In the genomic region with DNA sequence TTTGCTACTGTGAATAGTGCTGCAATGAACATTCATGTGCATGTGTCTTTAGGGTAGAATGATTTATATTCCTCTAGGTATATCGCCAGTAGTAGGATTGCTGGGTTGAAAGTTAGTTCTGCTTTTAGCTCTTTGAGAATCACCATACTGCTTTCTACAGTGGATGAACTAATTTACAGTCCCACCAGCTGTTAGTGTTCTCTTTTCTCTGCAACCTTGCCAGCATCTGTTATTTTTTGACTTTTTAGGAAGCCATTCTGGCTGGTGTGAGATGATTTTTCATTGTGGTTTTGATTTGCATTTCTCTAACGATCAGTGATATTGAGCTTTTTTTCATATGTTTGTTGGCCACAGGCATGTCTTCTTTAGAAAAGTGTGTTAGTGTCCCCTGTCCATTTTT, we compare ENCODE assay signal across 13 cellular contexts. TPM values are rescaled to one million over a fixed set of nuclear protein-coding genes. Genes with fewer than 3 reads are reported as not detected.
DNase-seq lines count a peak whose midpoint lies in the region; ATAC-seq and TF ChIP-seq lines count a peak whose summit lies in the region.
"Had no signal": no experiment of that assay in that cellular context is flagged by ENCODE, and none has a peak within 500 bp of the region (broad histone marks: within the 10 kb centered on the region; RNA-seq: fewer than 3 reads in every experiment).

No MANE protein-coding gene starts in this region.

- no peaks in the 10 kb centered on the region for H3K4me1 Mint-ChIP-seq in GM23338

- H4K20me1 ChIP-seq in KMS-11 (ENCODE audit: insufficient read depth) = no peaks in the 10 kb centered on the region
- H4K20me1 ChIP-seq in GM23338 (replicated peaks; ENCODE audit: insufficient read depth) = no peaks in the 10 kb centered on the region

- no peak for TF ChIP-seq CTCF in KMS-11 (conservative IDR thresholded peaks at IDR 0.05; ENCODE audit: low read depth, low read length)
- TF ChIP-seq CTCF in foreskin fibroblast (IDR thresholded peaks at IDR 0.05; ENCODE audit: low read depth, low read length) = no peak
- TF ChIP-seq CTCF in GM23338 (conservative IDR thresholded peaks at IDR 0.05; ENCODE audit: low read depth in 2 of 2) = no peak

- peaks cover 13% of the 10 kb centered on the region for H3K9me3 Mint-ChIP-seq in GM23338

- H2AFZ ChIP-seq in KMS-11 (ENCODE audit: low read depth) (no peak overlapping the region), GM23338 (no peak overlapping the region)

- H3K9me2 ChIP-seq in GM23338 (ENCODE audit: insufficient read depth) = peaks cover 8% of the 10 kb centered on the region

- no peaks in the 10 kb centered on the region for H3K36me3 ChIP-seq in KMS-11 (ENCODE audit: insufficient read depth)
- H3K36me3 ChIP-seq in GM23338 (ENCODE audit: insufficient read depth) = no peaks in the 10 kb centered on the region
- H3K36me3 ChIP-seq: cardiac muscle cell had no signal

- no peak overlapping the region for H3K4me3 ChIP-seq in KMS-11 (IDR thresholded peaks at IDR 0.05; ENCODE audit: insufficient read depth, low read depth, low read length)
- H3K4me3 ChIP-seq in foreskin fibroblast (ENCODE audit: low read depth in 1 of 2, low read length in 2 of 2) = no peak overlapping the region
- no peak overlapping the region for H3K4me3 ChIP-seq in GM23338
- H3K4me3 ChIP-seq: cardiac muscle cell had no signal

- no peak overlapping the region for H3K27ac Mint-ChIP-seq in GM23338
- H3K27ac Mint-ChIP-seq: naive thymus-derived CD4-positive, alpha-beta T cell had no signal

- H3K36me3 Mint-ChIP-seq in GM23338 (ENCODE audit: low read depth) = no peaks in the 10 kb centered on the region
- H3K36me3 Mint-ChIP-seq: naive thymus-derived CD4-positive, alpha-beta T cell had no signal

- H3K4me2 ChIP-seq in KMS-11 (peak overlapping the region; percentile 83), GM23338 (no peak overlapping the region)

- H3K27me3 ChIP-seq in KMS-11 (ENCODE audit: insufficient read depth, low read depth) = no peaks in the 10 kb centered on the region
- no peaks in the 10 kb centered on the region for H3K27me3 ChIP-seq in GM23338 (ENCODE audit: insufficient read depth)
- H3K27me3 ChIP-seq: cardiac muscle cell had no signal

- peak; percentile 62 for ATAC-seq in GM18511 (IDR thresholded peaks at IDR 0.05; ENCODE audit: unreplicated experiment)
- ATAC-seq in GM21367 (IDR thresholded peaks at IDR 0.05; ENCODE audit: unreplicated experiment) = peak; percentile 55
- ATAC-seq in HG02981 (IDR thresholded peaks at IDR 0.05; ENCODE audit: unreplicated experiment) = peak; percentile 40
- no peak for ATAC-seq in GM23338
- ATAC-seq: esophagus mucosa; naive thymus-derived CD4-positive, alpha-beta T cell had no signal

- H3F3A ChIP-seq in GM23338 (replicated peaks; ENCODE audit: low read depth) = no peaks in the 10 kb centered on the region

- DNase-seq in iPS-NIHi7 (ENCODE audit: extremely low spot score) = no peak
- DNase-seq in effector CD4-positive, alpha-beta T cell = no peak
- no peak for DNase-seq in foreskin fibroblast
- DNase-seq in GM23338 (ENCODE audit: low spot score) = no peak
- DNase-seq: C1 segment of cervical spinal cord; naive thymus-derived CD4-positive, alpha-beta T cell had no signal

- no peaks in the 10 kb centered on the region for H3K79me2 ChIP-seq in KMS-11 (ENCODE audit: insufficient read depth, low read depth)
- H3K79me2 ChIP-seq in GM23338 (replicated peaks; ENCODE audit: insufficient read depth) = no peaks in the 10 kb centered on the region

- H3K4me3 Mint-ChIP-seq in GM23338 = no peak overlapping the region
- H3K4me3 Mint-ChIP-seq: naive thymus-derived CD4-positive, alpha-beta T cell had no signal

- peak overlapping the region; percentile 28; the same call in 1 of the 2 replicates for H3K9ac ChIP-seq in KMS-11

- peaks cover 49% of the 10 kb centered on the region for H3K4me1 ChIP-seq in KMS-11 (ENCODE audit: low read depth, poor library complexity, severe bottlenecking)
- H3K4me1 ChIP-seq in GM23338 (ENCODE audit: insufficient read depth) = no peaks in the 10 kb centered on the region

- H3K27ac ChIP-seq in KMS-11 (peak overlapping the region; percentile 66), GM23338 (ENCODE audit: low read depth) (no peak overlapping the region)
- H3K27ac ChIP-seq: cardiac muscle cell had no signal

- H3K27me3 Mint-ChIP-seq in GM23338 (ENCODE audit: insufficient read depth, low read depth, poor library complexity) = peaks cover 1% of the 10 kb centered on the region

TF ChIP-seq in GM23338, 12 proteins besides CTCF, POLR2A, EP300 and RAD21 (continues in another document):
- TF ChIP-seq, protein P1, sequence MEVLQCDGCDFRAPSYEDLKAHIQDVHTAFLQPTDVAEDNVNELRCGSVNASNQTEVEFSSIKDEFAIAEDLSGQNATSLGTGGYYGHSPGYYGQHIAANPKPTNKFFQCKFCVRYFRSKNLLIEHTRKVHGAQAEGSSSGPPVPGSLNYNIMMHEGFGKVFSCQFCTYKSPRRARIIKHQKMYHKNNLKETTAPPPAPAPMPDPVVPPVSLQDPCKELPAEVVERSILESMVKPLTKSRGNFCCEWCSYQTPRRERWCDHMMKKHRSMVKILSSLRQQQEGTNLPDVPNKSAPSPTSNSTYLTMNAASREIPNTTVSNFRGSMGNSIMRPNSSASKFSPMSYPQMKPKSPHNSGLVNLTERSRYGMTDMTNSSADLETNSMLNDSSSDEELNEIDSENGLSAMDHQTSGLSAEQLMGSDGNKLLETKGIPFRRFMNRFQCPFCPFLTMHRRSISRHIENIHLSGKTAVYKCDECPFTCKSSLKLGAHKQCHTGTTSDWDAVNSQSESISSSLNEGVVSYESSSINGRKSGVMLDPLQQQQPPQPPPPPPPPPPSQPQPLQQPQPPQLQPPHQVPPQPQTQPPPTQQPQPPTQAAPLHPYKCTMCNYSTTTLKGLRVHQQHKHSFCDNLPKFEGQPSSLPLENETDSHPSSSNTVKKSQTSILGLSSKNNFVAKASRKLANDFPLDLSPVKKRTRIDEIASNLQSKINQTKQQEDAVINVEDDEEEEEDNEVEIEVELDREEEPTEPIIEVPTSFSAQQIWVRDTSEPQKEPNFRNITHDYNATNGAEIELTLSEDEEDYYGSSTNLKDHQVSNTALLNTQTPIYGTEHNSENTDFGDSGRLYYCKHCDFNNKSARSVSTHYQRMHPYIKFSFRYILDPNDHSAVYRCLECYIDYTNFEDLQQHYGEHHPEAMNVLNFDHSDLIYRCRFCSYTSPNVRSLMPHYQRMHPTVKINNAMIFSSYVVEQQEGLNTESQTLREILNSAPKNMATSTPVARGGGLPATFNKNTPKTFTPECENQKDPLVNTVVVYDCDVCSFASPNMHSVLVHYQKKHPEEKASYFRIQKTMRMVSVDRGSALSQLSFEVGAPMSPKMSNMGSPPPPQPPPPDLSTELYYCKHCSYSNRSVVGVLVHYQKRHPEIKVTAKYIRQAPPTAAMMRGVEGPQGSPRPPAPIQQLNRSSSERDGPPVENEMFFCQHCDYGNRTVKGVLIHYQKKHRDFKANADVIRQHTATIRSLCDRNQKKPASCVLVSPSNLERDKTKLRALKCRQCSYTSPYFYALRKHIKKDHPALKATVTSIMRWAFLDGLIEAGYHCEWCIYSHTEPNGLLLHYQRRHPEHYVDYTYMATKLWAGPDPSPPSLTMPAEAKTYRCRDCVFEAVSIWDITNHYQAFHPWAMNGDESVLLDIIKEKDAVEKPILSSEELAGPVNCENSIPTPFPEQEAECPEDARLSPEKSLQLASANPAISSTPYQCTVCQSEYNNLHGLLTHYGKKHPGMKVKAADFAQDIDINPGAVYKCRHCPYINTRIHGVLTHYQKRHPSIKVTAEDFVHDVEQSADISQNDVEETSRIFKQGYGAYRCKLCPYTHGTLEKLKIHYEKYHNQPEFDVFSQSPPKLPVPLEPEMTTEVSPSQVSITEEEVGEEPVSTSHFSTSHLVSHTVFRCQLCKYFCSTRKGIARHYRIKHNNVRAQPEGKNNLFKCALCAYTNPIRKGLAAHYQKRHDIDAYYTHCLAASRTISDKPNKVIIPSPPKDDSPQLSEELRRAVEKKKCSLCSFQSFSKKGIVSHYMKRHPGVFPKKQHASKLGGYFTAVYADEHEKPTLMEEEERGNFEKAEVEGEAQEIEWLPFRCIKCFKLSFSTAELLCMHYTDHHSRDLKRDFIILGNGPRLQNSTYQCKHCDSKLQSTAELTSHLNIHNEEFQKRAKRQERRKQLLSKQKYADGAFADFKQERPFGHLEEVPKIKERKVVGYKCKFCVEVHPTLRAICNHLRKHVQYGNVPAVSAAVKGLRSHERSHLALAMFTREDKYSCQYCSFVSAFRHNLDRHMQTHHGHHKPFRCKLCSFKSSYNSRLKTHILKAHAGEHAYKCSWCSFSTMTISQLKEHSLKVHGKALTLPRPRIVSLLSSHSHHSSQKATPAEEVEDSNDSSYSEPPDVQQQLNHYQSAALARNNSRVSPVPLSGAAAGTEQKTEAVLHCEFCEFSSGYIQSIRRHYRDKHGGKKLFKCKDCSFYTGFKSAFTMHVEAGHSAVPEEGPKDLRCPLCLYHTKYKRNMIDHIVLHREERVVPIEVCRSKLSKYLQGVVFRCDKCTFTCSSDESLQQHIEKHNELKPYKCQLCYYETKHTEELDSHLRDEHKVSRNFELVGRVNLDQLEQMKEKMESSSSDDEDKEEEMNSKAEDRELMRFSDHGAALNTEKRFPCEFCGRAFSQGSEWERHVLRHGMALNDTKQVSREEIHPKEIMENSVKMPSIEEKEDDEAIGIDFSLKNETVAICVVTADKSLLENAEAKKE (CRISPR knock-in tag; IDR thresholded peaks at IDR 0.05) = no peak
- no peak for TF ChIP-seq NANOG (IDR thresholded peaks at IDR 0.05; ENCODE audit: borderline replicate concordance)
- no peak for TF ChIP-seq CREB1 (CRISPR knock-in tag; IDR thresholded peaks at IDR 0.05; ENCODE audit: low read depth)

RNA-seq across cellular contexts. Expression of a gene that starts 40.0 kb away (rescaled TPM):
- total RNA-seq in GM23338 (2014; rRNA removed; shearing (Covaris generic)) = not detected in 2 replicates
- polyA plus RNA-seq in GM23338 (2016; fragmentation: Nextera tagmentation; extraction: Ambion mirVana) = not detected in 2 replicates
- total RNA-seq: cardiac muscle cell, NCI-H460 had no signal
- polyA plus RNA-seq: naive thymus-derived CD4-positive, alpha-beta T cell had no signal
